ENCODE assay signal across 11 cellular contexts in genomic region chr13:40597735-40598365, GRCh38.
A peak's percentile ranks its signal among the peaks of the same experiment; 100 is the strongest.
DNase-seq lines count a peak whose midpoint lies in the region; ATAC-seq, FAIRE-seq and TF ChIP-seq lines count a peak whose summit lies in the region.
"Had no signal": no experiment of that assay in that cellular context is flagged by ENCODE, and none has a peak within 500 bp of the region (broad histone marks: within the 10 kb centered on the region; RNA-seq: fewer than 3 reads in every experiment).

No MANE protein-coding gene starts in this region.

- no peaks in the 10 kb centered on the region; the same call in 2 of the 3 replicates for H3K36me3 Mint-ChIP-seq in GM23338 (ENCODE audit: low read depth)
- H3K36me3 Mint-ChIP-seq in activated T-helper 2 cell treated with anti-CD3 and anti-CD28 coated beads, Interferon-gamma antibody, Interleukin-2, Interleukin-4, amounts not matched to agents 10 μg/mL and 5 μg/mL and 100 μg/mL, durations not matched to agents 14 hours and 24 hours and 36 hours (ENCODE audit: low read depth), result peaks cover 9% of the 10 kb centered on the region

- FAIRE-seq in D721Med (lab: Jason Lieb, UNC), result no peak

- H3K9me2 ChIP-seq in GM23338 (ENCODE audit: insufficient read depth) (no peaks in the 10 kb centered on the region), MM.1S (replicated peaks; ENCODE audit: insufficient read depth, low read length) (no peaks in the 10 kb centered on the region)

- no peak overlapping the region for H3K4me3 ChIP-seq in GM23338
- no peak overlapping the region for H3K4me3 ChIP-seq in sigmoid colon
- H3K4me3 ChIP-seq in MM.1S (ENCODE audit: low read length), result no peak overlapping the region

- H3K36me3 ChIP-seq in GM23338 (ENCODE audit: insufficient read depth), result no peaks in the 10 kb centered on the region
- no peaks in the 10 kb centered on the region for H3K36me3 ChIP-seq in sigmoid colon
- no peaks in the 10 kb centered on the region for H3K36me3 ChIP-seq in MM.1S (replicated peaks; ENCODE audit: insufficient read depth, low read length)

- no peak for TF ChIP-seq EP300 in sigmoid colon (IDR thresholded peaks at IDR 0.05)

- peak overlapping the region; percentile 14; the same call in 1 of the 2 replicates for H3K4me2 ChIP-seq in GM23338
- no peak overlapping the region for H3K4me2 ChIP-seq in MM.1S (ENCODE audit: low read depth, low read length)

- TF ChIP-seq CTCF in GM23338 (conservative IDR thresholded peaks at IDR 0.05; ENCODE audit: low read depth in 2 of 2) (no peak), sigmoid colon (IDR thresholded peaks at IDR 0.05) (no peak), D721Med (IDR thresholded peaks at IDR 0.05; ENCODE audit: insufficient read depth, missing control alignments) (no peak), MM.1S (IDR thresholded peaks at IDR 0.05; ENCODE audit: low read length) (no peak)

- H3K27ac ChIP-seq in GM23338 (ENCODE audit: low read depth) (peak overlapping the region; percentile 72), sigmoid colon (peak overlapping the region; percentile 28 to 63 (median 50)), MM.1S (ENCODE audit: low read length) (no peak overlapping the region)

- H2AFZ ChIP-seq in GM23338, result no peak overlapping the region
- H2AFZ ChIP-seq in MM.1S (ENCODE audit: low read length), result no peak overlapping the region

- no peak for TF ChIP-seq POLR2A in sigmoid colon (IDR thresholded peaks at IDR 0.05)

- no peaks in the 10 kb centered on the region for H3K9me3 Mint-ChIP-seq in GM23338
- H3K9me3 Mint-ChIP-seq in activated T-helper 2 cell treated with anti-CD3 and anti-CD28 coated beads, Interferon-gamma antibody, Interleukin-2, Interleukin-4, amounts not matched to agents 10 μg/mL and 5 μg/mL and 100 μg/mL, durations not matched to agents 14 hours and 24 hours and 36 hours, result no peaks in the 10 kb centered on the region
- H3K9me3 Mint-ChIP-seq: dendritic cell treated with granulocyte-macrophage colony-stimulating factor and Interleukin-4, amounts not matched to agents 40 ng/mL and 50 ng/mL, for 4 days had no signal

- WGBS in sigmoid colon, 2 donors, result 85 to 89% methylated on average over 11 of the region's 11 CpGs

- intact Hi-C loops in activated T-helper 2 cell treated with anti-CD3 and anti-CD28 coated beads, Interferon-gamma antibody, Interleukin-2, Interleukin-4, amounts not matched to agents 10 μg/mL and 5 μg/mL and 100 μg/mL, durations not matched to agents 14 hours and 24 hours and 36 hours (cut with micrococcal nuclease), result loop anchor here (2.0 to 5.0 kb wide), 3 partner anchors 15 to 81 kb away; no protein-coding TSS in a partner anchor
- intact Hi-C loops in left ventricle myocardium superior (cut with micrococcal nuclease) (no loop called here), sigmoid colon (cut with DNase I) (loop anchor here (2.0 to 10.0 kb wide), 3 partner anchors 69 to 196 kb away; partner anchors contain the start of gene FOXO1)

- no peak overlapping the region for H3K9ac ChIP-seq in MM.1S (ENCODE audit: low read length)

- peaks cover 3% of the 10 kb centered on the region; the same call in 1 of the 2 replicates for H3F3A ChIP-seq in GM23338 (replicated peaks; ENCODE audit: low read depth)
- H3F3A ChIP-seq in MM.1S (ENCODE audit: insufficient read depth, low read length), result no peaks in the 10 kb centered on the region

- in situ Hi-C loops in KBM-7 (cut with MboI; ENCODE audit: low pct_unique_long_range_greater_than_20kb, low sequenced_read_pairs), result no loop called here

- ATAC-seq in GM23338 (peak; percentile 64), left ventricle myocardium superior (peak; percentile 68), HG03342 (IDR thresholded peaks at IDR 0.05; ENCODE audit: unreplicated experiment) (no peak)

- H3K27me3 ChIP-seq in GM23338 (ENCODE audit: insufficient read depth) (no peaks in the 10 kb centered on the region), sigmoid colon (no peaks in the 10 kb centered on the region), MM.1S (replicated peaks; ENCODE audit: insufficient read depth, low read length) (no peaks in the 10 kb centered on the region)

- no peak overlapping the region for H3K4me3 Mint-ChIP-seq in GM23338
- H3K4me3 Mint-ChIP-seq in activated T-helper 2 cell treated with anti-CD3 and anti-CD28 coated beads, Interferon-gamma antibody, Interleukin-2, Interleukin-4, amounts not matched to agents 10 μg/mL and 5 μg/mL and 100 μg/mL, durations not matched to agents 14 hours and 24 hours and 36 hours (ENCODE audit: low read depth), result peak overlapping the region; percentile 7
- H3K4me3 Mint-ChIP-seq: dendritic cell treated with granulocyte-macrophage colony-stimulating factor and Interleukin-4, amounts not matched to agents 40 ng/mL and 50 ng/mL, for 4 days had no signal

- H3K27me3 Mint-ChIP-seq in GM23338 (ENCODE audit: insufficient read depth, low read depth, poor library complexity), result peaks cover 7% of the 10 kb centered on the region
- H3K27me3 Mint-ChIP-seq in activated T-helper 2 cell treated with anti-CD3 and anti-CD28 coated beads, Interferon-gamma antibody, Interleukin-2, Interleukin-4, amounts not matched to agents 10 μg/mL and 5 μg/mL and 100 μg/mL, durations not matched to agents 14 hours and 24 hours and 36 hours (ENCODE audit: low read depth), result no peaks in the 10 kb centered on the region
- H3K27me3 Mint-ChIP-seq: dendritic cell treated with granulocyte-macrophage colony-stimulating factor and Interleukin-4, amounts not matched to agents 40 ng/mL and 50 ng/mL, for 4 days had no signal

- H4K20me1 ChIP-seq in GM23338 (replicated peaks; ENCODE audit: insufficient read depth) (peaks cover 76% of the 10 kb centered on the region), MM.1S (ENCODE audit: insufficient read depth, low read length) (no peaks in the 10 kb centered on the region)

- peaks cover 79% of the 10 kb centered on the region for H3K4me1 Mint-ChIP-seq in GM23338
- H3K4me1 Mint-ChIP-seq in activated T-helper 2 cell treated with anti-CD3 and anti-CD28 coated beads, Interferon-gamma antibody, Interleukin-2, Interleukin-4, amounts not matched to agents 10 μg/mL and 5 μg/mL and 100 μg/mL, durations not matched to agents 14 hours and 24 hours and 36 hours (ENCODE audit: low read depth), result peaks cover 67% of the 10 kb centered on the region

- peaks cover 100% of the 10 kb centered on the region for H3K79me2 ChIP-seq in GM23338 (replicated peaks; ENCODE audit: insufficient read depth)
- H3K79me2 ChIP-seq in MM.1S (ENCODE audit: low read length), result peaks cover 45% of the 10 kb centered on the region

- H3K27ac Mint-ChIP-seq in GM23338, result peak overlapping the region; percentile 76
- H3K27ac Mint-ChIP-seq in activated T-helper 2 cell treated with anti-CD3 and anti-CD28 coated beads, Interferon-gamma antibody, Interleukin-2, Interleukin-4, amounts not matched to agents 10 μg/mL and 5 μg/mL and 100 μg/mL, durations not matched to agents 14 hours and 24 hours and 36 hours, result peak overlapping the region; percentile 47

- DNase-seq in GM23338 (ENCODE audit: low spot score) (peak; percentile 43), left ventricle myocardium superior (peak; percentile 54), sigmoid colon (no peak), KBM-7 (no peak), D721Med (ENCODE audit: insufficient read length, low spot score) (no peak), MM.1S (no peak)
- no peak for DNase-seq in activated T-helper 2 cell treated with anti-CD3 and anti-CD28 coated beads, Interferon-gamma antibody, Interleukin-2, Interleukin-4, amounts not matched to agents 10 μg/mL and 5 μg/mL and 100 μg/mL, durations not matched to agents 14 hours and 24 hours and 36 hours (ENCODE audit: low spot score)
- DNase-seq: DND-41, NCI-H82 had no signal

- H3K9me3 ChIP-seq in sigmoid colon, result no peaks in the 10 kb centered on the region
- H3K9me3 ChIP-seq in MM.1S (replicated peaks; ENCODE audit: insufficient read depth, low read length), result no peaks in the 10 kb centered on the region

- peaks cover 81% of the 10 kb centered on the region for H3K4me1 ChIP-seq in GM23338 (ENCODE audit: insufficient read depth)
- peaks cover 0 to 78% (median 65%) of the 10 kb centered on the region in 4 donors for H3K4me1 ChIP-seq in sigmoid colon
- H3K4me1 ChIP-seq in MM.1S (ENCODE audit: low read length), result no peaks in the 10 kb centered on the region

TF ChIP-seq in GM23338, 12 proteins besides CTCF, POLR2A, EP300 and RAD21 (continues in another document):
- TF ChIP-seq ZNF331 (CRISPR knock-in tag; IDR thresholded peaks at IDR 0.05; ENCODE audit: low read depth), result no peak
- TF ChIP-seq ZNF114 (CRISPR knock-in tag; IDR thresholded peaks at IDR 0.05), result no peak
- no peak for TF ChIP-seq REST (IDR thresholded peaks at IDR 0.05; ENCODE audit: unreplicated experiment)
- no peak for TF ChIP-seq POLR2AphosphoS5 (IDR thresholded peaks at IDR 0.05; ENCODE audit: low read depth)

Comparison
In these comparisons a context has a peak if more than half of its experiments do, and no peak if none do; other contexts are left out.
1. DNase-seq: peak in GM23338 (single experiment) and left ventricle myocardium superior (single experiment); none in activated T-helper 2 cell treated with anti-CD3 and anti-CD28 coated beads, Interferon-gamma antibody, Interleukin-2, Interleukin-4, amounts not matched to agents 10 μg/mL and 5 μg/mL and 100 μg/mL, durations not matched to agents 14 hours and 24 hours and 36 hours (single experiment), sigmoid colon (single experiment), KBM-7 (single experiment), D721Med (single experiment) and MM.1S (single experiment).